ENCODE assay signal across 15 cellular contexts in the genomic region with DNA sequence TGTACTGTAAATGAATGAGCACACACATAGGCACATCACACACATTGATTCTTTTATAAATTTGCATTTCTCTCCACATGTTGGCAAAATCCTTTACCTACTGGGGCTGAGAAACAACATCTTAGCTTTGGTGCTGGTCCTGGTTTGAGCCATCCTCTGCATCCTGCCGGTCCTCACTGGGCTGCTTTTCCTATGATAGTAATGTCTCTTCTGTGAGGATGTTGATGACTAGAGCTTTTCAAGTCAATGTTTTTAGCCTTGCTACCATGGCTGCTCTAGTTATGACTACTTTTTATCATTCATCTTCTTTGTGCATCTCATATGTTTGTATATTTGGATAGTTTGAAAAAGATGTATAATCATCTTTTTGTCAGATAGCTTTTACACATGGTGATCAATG.
DNase-seq lines count a peak whose midpoint lies in the region; ATAC-seq and TF ChIP-seq lines count a peak whose summit lies in the region.
"Had no signal": no experiment of that assay in that cellular context is flagged by ENCODE, and none has a peak within 500 bp of the region (broad histone marks: within the 10 kb centered on the region; RNA-seq: fewer than 3 reads in every experiment).

No MANE protein-coding gene starts in this region.

- TF ChIP-seq CTCF in MCF 10A (IDR thresholded peaks at IDR 0.05; ENCODE audit: unreplicated experiment) (no peak), mammary epithelial cell (conservative IDR thresholded peaks at IDR 0.05 in 1 of 2, IDR thresholded peaks at IDR 0.05 in 1 of 2; ENCODE audit: extremely low read depth in 1 of 2, insufficient read depth in 1 of 2, low read depth in 1 of 2, low read length in 2 of 2) (no peak), esophagus muscularis mucosa (IDR thresholded peaks at IDR 0.05) (no peak), gastrocnemius medialis (IDR thresholded peaks at IDR 0.05 in 4 of 5, conservative IDR thresholded peaks at IDR 0.05 in 1 of 5) (no peak), left lung (IDR thresholded peaks at IDR 0.05) (no peak)

- CTCF ChIA-PET in MCF 10A (lab: Yijun Ruan, JAX), result interaction anchor here (0.6 kb wide), 1 partner anchor 66 kb away, joined by 3 read pairs; no protein-coding TSS in a partner anchor
- CTCF ChIA-PET in mammary epithelial cell (lab: Charles Lee; ENCODE audit: low non-redundant PET), result no interaction called here

- no peak overlapping the region for H2AFZ ChIP-seq in mammary epithelial cell (ENCODE audit: low read depth, low read length)

- in situ Hi-C loops in mammary epithelial cell (cut with MboI; ENCODE audit: low sequenced_read_pairs in 2 of 2), result loop anchor here (25.0 kb wide), 2 partner anchors 240 to 785 kb away; no protein-coding TSS in a partner anchor
- in situ Hi-C loops in gastrocnemius medialis (cut with MboI; ENCODE audit: low sequenced_read_pairs in 4 of 4), result loop anchor here (5.0 to 25.0 kb wide), 7 partner anchors 210 to 985 kb away; a partner anchor contains a TSS

- POLR2A ChIA-PET in MCF 10A (lab: Yijun Ruan, JAX), result interaction anchor here (0.7 to 2.3 kb wide), 3 partner anchors 11 to 63 kb away, joined by 3 to 10 read pairs (median 3); no protein-coding TSS in a partner anchor

- H3K4me1 ChIP-seq in mammary epithelial cell (ENCODE audit: insufficient read depth, low read length) (peaks cover 7% of the 10 kb centered on the region), esophagus muscularis mucosa (peaks cover 0 to 26% (median 19%) of the 10 kb centered on the region in 4 donors), gastrocnemius medialis (peaks cover 4 to 11% of the 10 kb centered on the region in 2 donors), SJCRH30 (no peaks in the 10 kb centered on the region), left lung (no peaks in the 10 kb centered on the region)
- H3K4me1 ChIP-seq: BLaER1 treated with 17β-estradiol and CSF1 and Interleukin-3, amounts not matched to agents 10 nM and 100 nM had no signal

- H3K4me3 ChIP-seq in mammary epithelial cell (replicated peaks in 1 of 3; ENCODE audit: insufficient read depth in 1 of 3, low read depth in 2 of 3, low read length in 3 of 3), result no peak overlapping the region
- H3K4me3 ChIP-seq in esophagus muscularis mucosa, result no peak overlapping the region
- no peak overlapping the region for H3K4me3 ChIP-seq in gastrocnemius medialis
- no peak overlapping the region for H3K4me3 ChIP-seq in SJCRH30
- no peak overlapping the region for H3K4me3 ChIP-seq in left lung
- H3K4me3 ChIP-seq: BLaER1 treated with 17β-estradiol and CSF1 and Interleukin-3, amounts not matched to agents 10 nM and 100 nM had no signal

- ATAC-seq in gastrocnemius medialis (no peak), left lung (no peak)
- ATAC-seq: HepG2 had no signal

- peaks cover 16% of the 10 kb centered on the region for H3K4me1 Mint-ChIP-seq in MCF 10A (ENCODE audit: insufficient read depth, unreplicated experiment)
- H3K4me1 Mint-ChIP-seq: B cell, H9 had no signal

- no peaks in the 10 kb centered on the region for H4K20me1 ChIP-seq in mammary epithelial cell (ENCODE audit: insufficient read depth, low read length)
- H4K20me1 ChIP-seq: BLaER1 treated with 17β-estradiol and CSF1 and Interleukin-3, amounts not matched to agents 10 nM and 100 nM had no signal

- H3K9ac ChIP-seq in mammary epithelial cell (ENCODE audit: insufficient read depth, low read length), result no peak overlapping the region
- H3K9ac ChIP-seq: BLaER1 treated with 17β-estradiol and CSF1 and Interleukin-3, amounts not matched to agents 10 nM and 100 nM had no signal

- H3K9me3 ChIP-seq in mammary epithelial cell (replicated peaks; ENCODE audit: insufficient read depth, low read length), result no peaks in the 10 kb centered on the region
- H3K9me3 ChIP-seq in esophagus muscularis mucosa, result no peaks in the 10 kb centered on the region
- H3K9me3 ChIP-seq in gastrocnemius medialis, result no peaks in the 10 kb centered on the region
- no peaks in the 10 kb centered on the region for H3K9me3 ChIP-seq in SJCRH30 (replicated peaks)
- no peaks in the 10 kb centered on the region for H3K9me3 ChIP-seq in left lung
- H3K9me3 ChIP-seq: BLaER1 treated with 17β-estradiol and CSF1 and Interleukin-3, amounts not matched to agents 10 nM and 100 nM had no signal

- DNase-seq in MCF 10A (ENCODE audit: unreplicated experiment) (no peak), mammary epithelial cell (no peak), esophagus muscularis mucosa (ENCODE audit: extremely low spot score) (no peak), gastrocnemius medialis (no peak), NCI-H748 (lab: John Stamatoyannopoulos, UW; ENCODE audit: unreplicated experiment) (no peak), SJCRH30 (no peak), left lung (no peak)
- DNase-seq: Calu3; CD8-positive, alpha-beta T cell; DMS79 treated with DMSO at 0.1 percent for 48 hours; GF-D8; H9 had no signal

- no peak overlapping the region for H3K4me3 Mint-ChIP-seq in MCF 10A (ENCODE audit: unreplicated experiment)
- H3K4me3 Mint-ChIP-seq: B cell; CD8-positive, alpha-beta T cell; H9 had no signal

- no TSS peak for BruUV-seq in MCF 10A (replicated peaks; lab: Mats Ljungman, UMichigan)
- BruUV-seq in mammary epithelial cell (replicated peaks; lab: Mats Ljungman, UMichigan), result no TSS peak

- H3K36me3 Mint-ChIP-seq in MCF 10A (ENCODE audit: insufficient read depth, unreplicated experiment), result no peaks in the 10 kb centered on the region
- H3K36me3 Mint-ChIP-seq: CD8-positive, alpha-beta T cell had no signal

- H3K27ac Mint-ChIP-seq in MCF 10A (ENCODE audit: low read depth, unreplicated experiment), result peak overlapping the region; percentile 64
- H3K27ac Mint-ChIP-seq: B cell; CD8-positive, alpha-beta T cell; H9 had no signal

- H3K27me3 Mint-ChIP-seq in MCF 10A (ENCODE audit: insufficient read depth, unreplicated experiment), result no peaks in the 10 kb centered on the region

- WGBS in mammary epithelial cell (ENCODE audit: low coverage, missing lambda C conversion rate), result 100% methylated on average over 1 of the region's 1 CpG
- WGBS in esophagus muscularis mucosa, result 100% methylated on average over 1 of the region's 1 CpG

- no peaks in the 10 kb centered on the region for H3K27me3 ChIP-seq in mammary epithelial cell (ENCODE audit: insufficient read depth, low read length)
- H3K27me3 ChIP-seq in esophagus muscularis mucosa, result no peaks in the 10 kb centered on the region
- no peaks in the 10 kb centered on the region for H3K27me3 ChIP-seq in gastrocnemius medialis
- no peaks in the 10 kb centered on the region for H3K27me3 ChIP-seq in SJCRH30
- no peaks in the 10 kb centered on the region for H3K27me3 ChIP-seq in left lung
- H3K27me3 ChIP-seq: BLaER1 treated with 17β-estradiol and CSF1 and Interleukin-3, amounts not matched to agents 10 nM and 100 nM had no signal

- H3K79me2 ChIP-seq in mammary epithelial cell (ENCODE audit: insufficient read depth, low read length), result no peaks in the 10 kb centered on the region

- no peaks in the 10 kb centered on the region for H3K36me3 ChIP-seq in mammary epithelial cell (ENCODE audit: insufficient read depth, low read length)
- no peaks in the 10 kb centered on the region for H3K36me3 ChIP-seq in esophagus muscularis mucosa
- H3K36me3 ChIP-seq in gastrocnemius medialis, result no peaks in the 10 kb centered on the region
- no peaks in the 10 kb centered on the region for H3K36me3 ChIP-seq in SJCRH30
- no peaks in the 10 kb centered on the region for H3K36me3 ChIP-seq in left lung
- H3K36me3 ChIP-seq: BLaER1 treated with 17β-estradiol and CSF1 and Interleukin-3, amounts not matched to agents 10 nM and 100 nM had no signal

- TF ChIP-seq POLR2A in esophagus muscularis mucosa (IDR thresholded peaks at IDR 0.05; ENCODE audit: low read depth), result no peak
- TF ChIP-seq POLR2A in gastrocnemius medialis (IDR thresholded peaks at IDR 0.05), result no peak

- dilution Hi-C loops in mammary epithelial cell (cut with HindIII; ENCODE audit: low sequenced_read_pairs), result no loop called here

- intact Hi-C loops in MCF 10A (cut with micrococcal nuclease) (no loop called here), mammary epithelial cell (cut with micrococcal nuclease) (loop anchor here (5.0 kb wide), 1 partner anchor 230 kb away; no protein-coding TSS in a partner anchor), esophagus muscularis mucosa (cut with DNase I) (no loop called here), gastrocnemius medialis (cut with DNase I; ENCODE audit: low total_unique reads) (loop anchor here (2.0 to 5.0 kb wide), 5 partner anchors 14 to 748 kb away; no protein-coding TSS in a partner anchor), left lung (cut with DNase I) (no loop called here)

- H3K27ac ChIP-seq in mammary epithelial cell (ENCODE audit: insufficient read depth, low read depth, low read length), result no peak overlapping the region
- H3K27ac ChIP-seq in esophagus muscularis mucosa (replicated peaks in 1 of 4), result peak overlapping the region in 3 of 4 donors; percentile 72 to 78 (median 77)
- peak overlapping the region; percentile 87 to 95 (median 90) for H3K27ac ChIP-seq in gastrocnemius medialis
- H3K27ac ChIP-seq in SJCRH30, result no peak overlapping the region
- H3K27ac ChIP-seq in left lung, result no peak overlapping the region
- H3K27ac ChIP-seq: BLaER1 treated with 17β-estradiol and CSF1 and Interleukin-3, amounts not matched to agents 10 nM and 100 nM had no signal

- no peak for TF ChIP-seq EP300 in esophagus muscularis mucosa (IDR thresholded peaks at IDR 0.05)

- peaks cover 7% of the 10 kb centered on the region for H3K9me3 Mint-ChIP-seq in MCF 10A (ENCODE audit: unreplicated experiment)
- H3K9me3 Mint-ChIP-seq: CD8-positive, alpha-beta T cell; H9 had no signal

- H3K4me2 ChIP-seq in mammary epithelial cell (ENCODE audit: insufficient read depth, low read depth, low read length), result no peak overlapping the region
- H3K4me2 ChIP-seq: BLaER1 treated with 17β-estradiol and CSF1 and Interleukin-3, amounts not matched to agents 10 nM and 100 nM had no signal

Comparison
In these comparisons a context has a peak if more than half of its experiments do, and no peak if none do; other contexts are left out.
1. intact Hi-C loops: an anchor here in mammary epithelial cell (5.0 kb wide) and gastrocnemius medialis (2.0 to 5.0 kb wide); none called in MCF 10A, esophagus muscularis mucosa and left lung.
2. H3K27ac ChIP-seq: peak in esophagus muscularis mucosa (3 of 4) and gastrocnemius medialis (4 of 4); none in mammary epithelial cell (single experiment), SJCRH30 (single experiment) and left lung (0 of 2).